In genomic region chr13:39054112-39054511, GRCh38 we compare ENCODE assay signal across 19 cellular contexts. TPM values are rescaled to one million over a fixed set of nuclear protein-coding genes. Genes with fewer than 3 reads are reported as not detected.
A peak's percentile ranks its signal among the peaks of the same experiment; 100 is the strongest.
DNase-seq lines count a peak whose midpoint lies in the region; ATAC-seq, FAIRE-seq and TF ChIP-seq lines count a peak whose summit lies in the region.
"Had no signal": no experiment of that assay in that cellular context is flagged by ENCODE, and none has a peak within 500 bp of the region (broad histone marks: within the 10 kb centered on the region; RNA-seq: fewer than 3 reads in every experiment).

No MANE protein-coding gene starts in this region.

- H3K9ac ChIP-seq in SK-N-MC (ENCODE audit: insufficient read length): no peak overlapping the region

- no peak for FAIRE-seq in GM12891 (lab: Jason Lieb, UNC)
- FAIRE-seq: H1 had no signal

- peaks cover 5% of the 10 kb centered on the region for H3K36me3 ChIP-seq in SK-N-MC (ENCODE audit: insufficient read depth, low read length)

- intact Hi-C loops in sciatic nerve (cut with DNase I): no loop called here

- TF ChIP-seq POLR2A in GM12891 (IDR thresholded peaks at IDR 0.05; ENCODE audit: low read depth, low read length): no peak

- ATAC-seq in HG02870 (IDR thresholded peaks at IDR 0.05; ENCODE audit: unreplicated experiment): peak; percentile 84
- no peak for ATAC-seq in sciatic nerve

- H3K4me3 ChIP-seq in SK-N-MC: no peak overlapping the region

- H3K27ac ChIP-seq in SK-N-MC: peak overlapping the region; percentile 28; the same call in 1 of the 2 replicates
- H3K27ac ChIP-seq: C4-2B, HL-60 had no signal

- DNase-seq in GM12891 (ENCODE audit: insufficient read length, low spot score) (no peak), SK-N-MC (ENCODE audit: low read depth, low spot score) (no peak), midbrain (lab: John Stamatoyannopoulos, UW) (peak; percentile 32), NOMO-1 treated with dmso at 0.1 percent for 144 hours (lab: John Stamatoyannopoulos, UW; ENCODE audit: unreplicated experiment) (no peak), sciatic nerve (ENCODE audit: low spot score) (no peak), germinal center (ENCODE audit: low spot score) (no peak)
- DNase-seq: COR-L47; NCI-H1417 treated with DMSO at 0.1 percent for 48 hours; NCI-H2029 treated with DMSO at 0.1 percent for 48 hours; NCI-H226; NCI-H524 treated with DMSO at 0.1 percent for 48 hours; NK-92 treated with Interleukin-12 subunit alpha and Interleukin-12 subunit beta, amount 100 ng/mL, for 24 hours; OCI-M1; RPMI8226; SIG-M5 had no signal

- H3K9me3 ChIP-seq in SK-N-MC (ENCODE audit: low read depth, low read length): peaks cover 3% of the 10 kb centered on the region; the same call in 1 of the 2 replicates

TF ChIP-seq in GM12891, 5 proteins besides CTCF, POLR2A, EP300 and RAD21:
- TF ChIP-seq POU2F2 (IDR thresholded peaks at IDR 0.05; ENCODE audit: low read depth, low read length): no peak
- TF ChIP-seq SPI1 (IDR thresholded peaks at IDR 0.05; ENCODE audit: low read depth, low read length): peak; percentile 79
- TF ChIP-seq POLR2AphosphoS5 (IDR thresholded peaks at IDR 0.05; ENCODE audit: low read depth, low read length): no peak
- no peak for TF ChIP-seq PAX5 (IDR thresholded peaks at IDR 0.05; ENCODE audit: insufficient read depth, low read length, severe bottlenecking)
- no peak for TF ChIP-seq TAF1 (IDR thresholded peaks at IDR 0.05; ENCODE audit: low read depth, low read length)

RNA-seq across cellular contexts. Expression of gene NHLRC3, which starts 15.9 kb away (rescaled TPM):
- polyA plus RNA-seq in GM12891 (2012; ENCODE audit: low read depth, missing spikeins): 8.9 TPM
- 26.0 TPM for total RNA-seq in sciatic nerve

RNA-seq across cellular contexts. Expression of gene PROSER1, which starts 16.2 kb away (rescaled TPM):
- polyA plus RNA-seq in GM12891 (2012; ENCODE audit: low read depth, missing spikeins): 15.5 TPM
- total RNA-seq in sciatic nerve: 19.3 TPM
